8 cellular contexts compared by ENCODE assay signal in the genomic region with DNA sequence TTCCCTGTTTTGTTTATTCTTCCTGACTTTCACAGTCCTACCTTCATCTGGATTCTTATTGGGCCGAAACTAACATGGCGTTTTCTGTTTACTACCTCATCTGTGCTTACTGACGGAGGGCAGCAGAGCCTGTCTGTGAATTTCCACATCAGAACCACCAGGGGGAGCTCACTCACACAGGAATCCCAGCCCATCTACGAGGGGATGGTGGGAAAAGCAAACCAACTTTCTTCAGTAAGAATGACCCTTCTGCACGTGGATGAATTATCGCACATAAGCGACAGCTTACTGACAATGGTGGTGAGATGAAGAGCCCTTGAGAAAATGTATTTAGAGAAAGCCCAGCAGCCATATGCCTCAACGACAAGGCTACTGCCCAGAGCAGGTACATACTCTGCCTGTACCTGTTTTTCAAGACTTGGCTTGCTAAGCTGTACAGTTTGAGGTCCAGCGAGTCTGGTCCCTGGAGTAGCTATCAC. TPM values are rescaled to one million over a fixed set of nuclear protein-coding genes. Genes with fewer than 3 reads are reported as not detected.
A peak's percentile ranks its signal among the peaks of the same experiment; 100 is the strongest.
DNase-seq lines count a peak whose midpoint lies in the region; ATAC-seq and TF ChIP-seq lines count a peak whose summit lies in the region.

No MANE protein-coding gene starts in this region.

- peak; percentile 63 to 65 (median 65) for DNase-seq in CD4-positive, alpha-beta memory T cell
- DNase-seq in NAMALWA (ENCODE audit: low spot score) = peak; percentile 85
- DNase-seq in activated naive CD4-positive, alpha-beta T cell treated with anti-CD3 and anti-CD28 coated beads, Interleukin-2, amount 50 U/mL, for 16 hours = peak; percentile 46
- peak; percentile 76 for DNase-seq in glomerular visceral epithelial cell (ENCODE audit: extremely low spot score)
- peak; percentile 42 to 83 for DNase-seq in trophoblast cell
- no peak for DNase-seq in vagina (ENCODE audit: extremely low spot score in 2 of 2)

- H3K36me3 ChIP-seq in CD4-positive, alpha-beta memory T cell (ENCODE audit: insufficient read depth, low read length) = peaks cover 33% of the 10 kb centered on the region
- peaks cover 0 to 12% of the 10 kb centered on the region in 2 experiments for H3K36me3 ChIP-seq in trophoblast cell (ENCODE audit: control insufficient read depth in 1 of 2, insufficient read depth in 2 of 2, low read length in 2 of 2)
- peaks cover 0 to 10% of the 10 kb centered on the region in 2 donors for H3K36me3 ChIP-seq in vagina

- H3K23ac ChIP-seq in trophoblast cell (ENCODE audit: low read length) = no peak overlapping the region

- H2AK5ac ChIP-seq in trophoblast cell (ENCODE audit: low read length) = no peak overlapping the region

- no peaks in the 10 kb centered on the region for H3K4me1 ChIP-seq in CD4-positive, alpha-beta memory T cell (ENCODE audit: insufficient read depth, low read length)
- H3K4me1 ChIP-seq in trophoblast cell (ENCODE audit: control insufficient read depth in 1 of 2, insufficient read depth in 2 of 2, low read length in 2 of 2) (no peaks in the 10 kb centered on the region), vagina (no peaks in the 10 kb centered on the region)

- TF ChIP-seq CTCF in vagina (IDR thresholded peaks at IDR 0.05) = peak; percentile 66 to 94 (median 93)

- H2BK5ac ChIP-seq in trophoblast cell (ENCODE audit: low read depth, low read length, poor library complexity) = no peak overlapping the region

- H3K27me3 Mint-ChIP-seq in CD4-positive, alpha-beta memory T cell = no peaks in the 10 kb centered on the region

- no peak overlapping the region for H4K91ac ChIP-seq in trophoblast cell (ENCODE audit: low read depth, low read length)

- H3K27ac Mint-ChIP-seq in CD4-positive, alpha-beta memory T cell = no peak overlapping the region

- no peak overlapping the region for H3K18ac ChIP-seq in trophoblast cell (ENCODE audit: low read length)

- no peak overlapping the region for H3K9ac ChIP-seq in trophoblast cell (ENCODE audit: low read length)

- no peak overlapping the region for H4K12ac ChIP-seq in trophoblast cell (ENCODE audit: low read depth, low read length)

- no peaks in the 10 kb centered on the region for H3K79me2 ChIP-seq in trophoblast cell (ENCODE audit: control insufficient read depth, insufficient read depth, low read length, poor library complexity)

- H3K79me1 ChIP-seq in trophoblast cell (ENCODE audit: low read length) = no peaks in the 10 kb centered on the region

- H3K9me3 ChIP-seq in CD4-positive, alpha-beta memory T cell (ENCODE audit: control insufficient read depth in 1 of 2, low read length in 2 of 2) = no peaks in the 10 kb centered on the region
- no peaks in the 10 kb centered on the region for H3K9me3 ChIP-seq in trophoblast cell (ENCODE audit: insufficient read depth, low read depth, low read length)
- no peaks in the 10 kb centered on the region for H3K9me3 ChIP-seq in vagina

- no peaks in the 10 kb centered on the region for H3K9me3 Mint-ChIP-seq in CD4-positive, alpha-beta memory T cell

- H2BK12ac ChIP-seq in trophoblast cell (ENCODE audit: low read length) = no peak overlapping the region

- H3K4me2 ChIP-seq in trophoblast cell (ENCODE audit: low read length) = no peak overlapping the region

- peaks cover 0 to 1% (median 0%) of the 10 kb centered on the region in 4 donors for H3K4me1 Mint-ChIP-seq in CD4-positive, alpha-beta memory T cell

- H3K4me3 ChIP-seq in CD4-positive, alpha-beta memory T cell (ENCODE audit: low read length in 2 of 2) = no peak overlapping the region
- H3K4me3 ChIP-seq in trophoblast cell (ENCODE audit: low read depth, low read length) (no peak overlapping the region), vagina (no peak overlapping the region)

- ATAC-seq in GM21529 (IDR thresholded peaks at IDR 0.05; ENCODE audit: unreplicated experiment) (peak; percentile 80), SK-N-SH treated with all-trans-retinoic acid at 6 μM for 48 hours (peak; percentile 99)

- no peak overlapping the region for H3K14ac ChIP-seq in trophoblast cell (ENCODE audit: low read length)

- no peak overlapping the region for H3K27ac ChIP-seq in CD4-positive, alpha-beta memory T cell (ENCODE audit: low read depth, low read length)
- H3K27ac ChIP-seq in trophoblast cell (ENCODE audit: low read depth, low read length) (no peak overlapping the region), vagina (peak overlapping the region; percentile 48)

- TF ChIP-seq POLR2A in vagina (IDR thresholded peaks at IDR 0.05) = no peak

- H3K4ac ChIP-seq in trophoblast cell (ENCODE audit: low read depth, low read length) = no peak overlapping the region

- intact Hi-C loops in CD4-positive, alpha-beta memory T cell (cut with micrococcal nuclease) = loop anchor here (1.0 to 10.0 kb wide), 4 partner anchors 41 to 570 kb away; no protein-coding TSS in a partner anchor
- intact Hi-C loops in vagina (cut with DNase I) = no loop called here

- CTCF ChIA-PET in CD4-positive, alpha-beta memory T cell (lab: Charles Lee; ENCODE audit: partially characterized antibody) = interaction anchor here (0.8 to 4.2 kb wide), 49 partner anchors 9 to 1157 kb away, joined by 3 to 75 read pairs (median 5); a partner anchor contains a TSS

- no peak overlapping the region for H4K8ac ChIP-seq in trophoblast cell (ENCODE audit: low read depth, low read length)

- H2BK120ac ChIP-seq in trophoblast cell (ENCODE audit: insufficient read depth, low read length, poor library complexity) = no peak overlapping the region

- POLR2A ChIA-PET in CD4-positive, alpha-beta memory T cell (lab: Charles Lee; ENCODE audit: partially characterized antibody) = interaction anchor here (1.2 to 2.1 kb wide), 3 partner anchors 34 to 57 kb away, joined by 3 to 10 read pairs (median 3); a partner anchor contains a TSS

- no CpG with 5 or more reads among the region's 9 CpGs for WGBS in trophoblast cell (ENCODE audit: extremely low coverage, insufficient coverage, insufficient read length)

- H2AFZ ChIP-seq in trophoblast cell (ENCODE audit: insufficient read depth, low read length, poor library complexity) = no peak overlapping the region

- no peak overlapping the region for H3K4me3 Mint-ChIP-seq in CD4-positive, alpha-beta memory T cell

- H3K36me3 Mint-ChIP-seq in CD4-positive, alpha-beta memory T cell = peaks cover 15 to 31% of the 10 kb centered on the region in 2 donors

- H3K27me3 ChIP-seq in CD4-positive, alpha-beta memory T cell (ENCODE audit: insufficient read depth, low read length) = no peaks in the 10 kb centered on the region
- no peaks in the 10 kb centered on the region for H3K27me3 ChIP-seq in trophoblast cell (ENCODE audit: insufficient read depth, low read length)
- H3K27me3 ChIP-seq in vagina = no peaks in the 10 kb centered on the region

TF ChIP-seq in SK-N-SH treated with all-trans-retinoic acid at 6 μM for 48 hours, 23 proteins besides CTCF, POLR2A, EP300 and RAD21:
- no peak for TF ChIP-seq TCF4 (CRISPR knock-in tag; IDR thresholded peaks at IDR 0.05; ENCODE audit: borderline replicate concordance)

RNA-seq across cellular contexts. Expression of a gene that starts 42.5 kb away (rescaled TPM):
- total RNA-seq in CD4-positive, alpha-beta memory T cell = 1 to 10 TPM; 4.2 to 5.1 TPM
- 1 to 10 TPM; 3.1 to 8.6 TPM for polyA plus RNA-seq in CD4-positive, alpha-beta memory T cell
- polyA plus RNA-seq in trophoblast cell (2013) = 7.3 and 8.4 TPM in 2 replicates
- total RNA-seq in vagina = 6.6 TPM

RNA-seq across cellular contexts. Expression of a gene that starts 47.3 kb away (rescaled TPM):
- 10 to 100 TPM; 53.0 to 62.7 TPM for total RNA-seq in CD4-positive, alpha-beta memory T cell
- 10 to 100 TPM; 49.6 to 71.5 TPM for polyA plus RNA-seq in CD4-positive, alpha-beta memory T cell
- polyA plus RNA-seq in trophoblast cell (2013) = 14.1 and 15.5 TPM in 2 replicates
- 35.8 TPM for total RNA-seq in vagina

RNA-seq across cellular contexts. Expression of a gene that starts 57.9 kb away (rescaled TPM):
- total RNA-seq in CD4-positive, alpha-beta memory T cell = 1 to 10 TPM; 4.5 to 4.8 TPM
- not detected for polyA plus RNA-seq in CD4-positive, alpha-beta memory T cell
- polyA plus RNA-seq in trophoblast cell (2013) = 0.40 and 0.43 TPM in 2 replicates
- not detected for total RNA-seq in vagina

Comparison
In these comparisons a context has a peak if more than half of its experiments do, and no peak if none do; other contexts are left out.
1. DNase-seq: peak in CD4-positive, alpha-beta memory T cell (5 of 5), NAMALWA (single experiment), activated naive CD4-positive, alpha-beta T cell treated with anti-CD3 and anti-CD28 coated beads, Interleukin-2, amount 50 U/mL, for 16 hours (single experiment), glomerular visceral epithelial cell (single experiment) and trophoblast cell (2 of 2); none in vagina (0 of 2).